Comparison of ENCODE assay signal across 16 cellular contexts in genomic region chr6:163085861-163086562, GRCh38.
DNase-seq lines count a peak whose midpoint lies in the region; ATAC-seq, FAIRE-seq and TF ChIP-seq lines count a peak whose summit lies in the region.
"Had no signal": no experiment of that assay in that cellular context is flagged by ENCODE, and none has a peak within 500 bp of the region (broad histone marks: within the 10 kb centered on the region; RNA-seq: fewer than 3 reads in every experiment).

No MANE protein-coding gene starts in this region.

- no peak overlapping the region for H2BK12ac ChIP-seq in mesenchymal stem cell (ENCODE audit: low read length in 2 of 2)

- no peaks in the 10 kb centered on the region for H3K27me3 ChIP-seq in bronchial epithelial cell (ENCODE audit: control insufficient read depth, insufficient read depth, low read length)
- peaks cover 0 to 3% of the 10 kb centered on the region in 2 experiments for H3K27me3 ChIP-seq in mesenchymal stem cell (ENCODE audit: control insufficient read depth in 1 of 2, insufficient read depth in 1 of 2, low read length in 2 of 2)
- H3K27me3 ChIP-seq in psoas muscle (ENCODE audit: insufficient read depth in 3 of 3, low read length in 2 of 3), result no peaks in the 10 kb centered on the region
- no peaks in the 10 kb centered on the region for H3K27me3 ChIP-seq in pancreas

- no peak overlapping the region for H4K91ac ChIP-seq in mesenchymal stem cell (ENCODE audit: low read length)

- no peak overlapping the region for H3K18ac ChIP-seq in mesenchymal stem cell (ENCODE audit: low read depth in 1 of 2, low read length in 2 of 2)

- H3K79me1 ChIP-seq in mesenchymal stem cell (replicated peaks; ENCODE audit: low read length, poor library complexity, severe bottlenecking), result no peaks in the 10 kb centered on the region

- DNase-seq in NCI-H526 treated with DMSO at 0.1 percent for 48 hours (lab: John Stamatoyannopoulos, UW) (peak; percentile 13), bronchial epithelial cell (ENCODE audit: low read depth) (no peak), mesenchymal stem cell (peak; percentile 12), psoas muscle (no peak), GM10248 (ENCODE audit: extremely low spot score) (no peak), T-helper 1 cell (no peak), pancreas (no peak)
- DNase-seq: Caco-2; CD4-positive, CD25-positive, alpha-beta regulatory T cell; EL; NCI-H1436; NCI-H2029 treated with DMSO at 0.1 percent for 48 hours; NCI-H510A; SHP77 treated with DMSO at 0.1 percent for 48 hours had no signal

- H3K4me1 ChIP-seq in mesenchymal stem cell (ENCODE audit: control insufficient read depth, insufficient read depth, low read depth, low read length) (no peaks in the 10 kb centered on the region), psoas muscle (peaks cover 13% of the 10 kb centered on the region), pancreas (no peaks in the 10 kb centered on the region)
- H3K4me1 ChIP-seq: Caco-2 had no signal

- H2AK5ac ChIP-seq in mesenchymal stem cell (ENCODE audit: low read length, severe bottlenecking), result no peak overlapping the region

- no peak overlapping the region for H3K27ac ChIP-seq in mesenchymal stem cell (ENCODE audit: low read length, poor library complexity, severe bottlenecking)
- peak overlapping the region; percentile 62 for H3K27ac ChIP-seq in psoas muscle
- H3K27ac ChIP-seq in pancreas, result no peak overlapping the region
- H3K27ac ChIP-seq: KMS-11 had no signal

- H3K4me3 ChIP-seq in bronchial epithelial cell (ENCODE audit: low read depth, low read length) (no peak overlapping the region), mesenchymal stem cell (ENCODE audit: insufficient read depth in 1 of 2, low read depth in 1 of 2, low read length in 2 of 2) (no peak overlapping the region), psoas muscle (peak overlapping the region; percentile 45), pancreas (no peak overlapping the region)

- ATAC-seq in psoas muscle (peak in 3 of 4 donors; percentile 53 to 92 (median 70)), pancreas (no peak)

- H3K4ac ChIP-seq in mesenchymal stem cell (ENCODE audit: low read depth in 1 of 2, low read length in 2 of 2), result no peak overlapping the region

- no peak overlapping the region for H2BK15ac ChIP-seq in mesenchymal stem cell (ENCODE audit: low read depth, poor library complexity, severe bottlenecking)

- H3K23ac ChIP-seq in mesenchymal stem cell (ENCODE audit: low read length in 2 of 2), result no peak overlapping the region

- WGBS in mesenchymal stem cell, result 67% methylated on average over 6 of the region's 7 CpGs
- WGBS in psoas muscle, 3 donors, result 53 to 82% (median 55%) methylated on average over 7 of the region's 7 CpGs
- WGBS in pancreas, 2 donors, result 76 to 80% methylated on average over 7 of the region's 7 CpGs

- no peak overlapping the region for H4K8ac ChIP-seq in mesenchymal stem cell (ENCODE audit: low read length)

- intact Hi-C loops in psoas muscle (cut with DNase I), result no loop called here
- intact Hi-C loops in pancreas (cut with DNase I), result no loop called here

- H3K4me2 ChIP-seq in mesenchymal stem cell (ENCODE audit: low read length, poor library complexity, severe bottlenecking), result no peak overlapping the region
- H3K4me2 ChIP-seq: KMS-11 had no signal

- POLR2A ChIA-PET in GM10248 (lab: Yijun Ruan, JAX), result no interaction called here

- H3K9ac ChIP-seq in mesenchymal stem cell (ENCODE audit: low read length), result no peak overlapping the region
- H3K9ac ChIP-seq: KMS-11 had no signal

- H3K36me3 ChIP-seq in bronchial epithelial cell (ENCODE audit: control insufficient read depth, insufficient read depth, low read length) (no peaks in the 10 kb centered on the region), mesenchymal stem cell (ENCODE audit: control insufficient read depth in 1 of 2, insufficient read depth in 2 of 2, low read depth in 1 of 2, low read length in 2 of 2) (no peaks in the 10 kb centered on the region), psoas muscle (ENCODE audit: insufficient read depth in 1 of 2, low read depth in 1 of 2) (no peaks in the 10 kb centered on the region), pancreas (no peaks in the 10 kb centered on the region)

- H3K9me3 ChIP-seq in mesenchymal stem cell (ENCODE audit: control insufficient read depth, low read length) (no peaks in the 10 kb centered on the region), psoas muscle (no peaks in the 10 kb centered on the region), pancreas (no peaks in the 10 kb centered on the region)
- H3K9me3 ChIP-seq: Caco-2 had no signal

- no peak overlapping the region for H2BK5ac ChIP-seq in mesenchymal stem cell (ENCODE audit: low read depth, low read length, poor library complexity, severe bottlenecking)

- no peak overlapping the region for H2BK120ac ChIP-seq in mesenchymal stem cell (ENCODE audit: low read depth, low read length)

- no peak overlapping the region for H2AFZ ChIP-seq in mesenchymal stem cell (ENCODE audit: low read depth, low read length)

- H3K14ac ChIP-seq in mesenchymal stem cell (ENCODE audit: low read length in 2 of 2), result no peak overlapping the region

- CTCF ChIA-PET in GM10248 (lab: Yijun Ruan, JAX), result no interaction called here

- TF ChIP-seq CTCF in bronchial epithelial cell (IDR thresholded peaks at IDR 0.05; ENCODE audit: insufficient read depth, low read length, severe bottlenecking), result no peak
- TF ChIP-seq CTCF in psoas muscle (IDR thresholded peaks at IDR 0.05), result no peak
- no peak for TF ChIP-seq CTCF in GM10248 (IDR thresholded peaks at IDR 0.05; ENCODE audit: control extremely low read depth, extremely low read depth, low read depth, missing control alignments)
- no peak for TF ChIP-seq CTCF in pancreas (IDR thresholded peaks at IDR 0.05)

- FAIRE-seq in bronchial epithelial cell (lab: Jason Lieb, UNC) (peak; percentile 13), pancreas (lab: Jason Lieb, UNC) (no peak)
- FAIRE-seq: RCC 7860 had no signal

Comparison
In these comparisons a context has a peak if more than half of its experiments do, and no peak if none do; other contexts are left out.
1. DNase-seq: peak in NCI-H526 treated with DMSO at 0.1 percent for 48 hours (single experiment) and mesenchymal stem cell (single experiment); none in bronchial epithelial cell (single experiment), psoas muscle (0 of 2), GM10248 (single experiment), T-helper 1 cell (0 of 5) and pancreas (0 of 6).
2. ATAC-seq: peak in psoas muscle (3 of 4); none in pancreas (0 of 4).